Comparison of ENCODE assay signal across 4 cellular contexts in genomic region chr3:38083254-38083653, GRCh38. TPM values are rescaled to one million over a fixed set of nuclear protein-coding genes. Genes with fewer than 3 reads are reported as not detected.
"Had no signal": no experiment of that assay in that cellular context is flagged by ENCODE, and none has a peak within 500 bp of the region (broad histone marks: within the 10 kb centered on the region; RNA-seq: fewer than 3 reads in every experiment).

No MANE protein-coding gene starts in this region.

RNA-seq across cellular contexts. Expression of gene DLEC1, which starts 44.2 kb away (rescaled TPM):
- total RNA-seq: HepG2, HT1080, IMR-90, K562 had no signal

RNA-seq across cellular contexts. Expression of gene MYD88, which starts 55.2 kb away (rescaled TPM):
- total RNA-seq: HT1080 had no signal
